Comparison of ENCODE assay signal across 1 cellular context in genomic region chr5:56527174-56527573, GRCh38.
TF ChIP-seq lines count a peak whose summit lies in the region.

No MANE protein-coding gene starts in this region.

TF ChIP-seq in H1, 55 proteins besides CTCF, POLR2A, EP300 and RAD21:
- TF ChIP-seq CTBP2 (IDR thresholded peaks at IDR 0.05; ENCODE audit: borderline replicate concordance, insufficient read depth, insufficient read length, low read length): no peak
- no peak for TF ChIP-seq KDM5A (IDR thresholded peaks at IDR 0.05; ENCODE audit: low read length)
- no peak for TF ChIP-seq MAFK (IDR thresholded peaks at IDR 0.05; ENCODE audit: low read depth, low read length)
- no peak for TF ChIP-seq ZNF274 (IDR thresholded peaks at IDR 0.05; ENCODE audit: borderline replicate concordance, extremely low read depth, low read length)
- no peak for TF ChIP-seq E2F6 (IDR thresholded peaks at IDR 0.05)
- TF ChIP-seq POU5F1 (IDR thresholded peaks at IDR 0.05; ENCODE audit: low read depth, low read length): no peak
- TF ChIP-seq CBX5 (IDR thresholded peaks at IDR 0.05; ENCODE audit: low read depth, low read length): no peak
- no peak for TF ChIP-seq CREB1 (IDR thresholded peaks at IDR 0.05)
- TF ChIP-seq, protein P1, sequence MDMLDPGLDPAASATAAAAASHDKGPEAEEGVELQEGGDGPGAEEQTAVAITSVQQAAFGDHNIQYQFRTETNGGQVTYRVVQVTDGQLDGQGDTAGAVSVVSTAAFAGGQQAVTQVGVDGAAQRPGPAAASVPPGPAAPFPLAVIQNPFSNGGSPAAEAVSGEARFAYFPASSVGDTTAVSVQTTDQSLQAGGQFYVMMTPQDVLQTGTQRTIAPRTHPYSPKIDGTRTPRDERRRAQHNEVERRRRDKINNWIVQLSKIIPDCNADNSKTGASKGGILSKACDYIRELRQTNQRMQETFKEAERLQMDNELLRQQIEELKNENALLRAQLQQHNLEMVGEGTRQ (IDR thresholded peaks at IDR 0.05; ENCODE audit: low read length): no peak
